8 cellular contexts compared by ENCODE assay signal in the genomic region with DNA sequence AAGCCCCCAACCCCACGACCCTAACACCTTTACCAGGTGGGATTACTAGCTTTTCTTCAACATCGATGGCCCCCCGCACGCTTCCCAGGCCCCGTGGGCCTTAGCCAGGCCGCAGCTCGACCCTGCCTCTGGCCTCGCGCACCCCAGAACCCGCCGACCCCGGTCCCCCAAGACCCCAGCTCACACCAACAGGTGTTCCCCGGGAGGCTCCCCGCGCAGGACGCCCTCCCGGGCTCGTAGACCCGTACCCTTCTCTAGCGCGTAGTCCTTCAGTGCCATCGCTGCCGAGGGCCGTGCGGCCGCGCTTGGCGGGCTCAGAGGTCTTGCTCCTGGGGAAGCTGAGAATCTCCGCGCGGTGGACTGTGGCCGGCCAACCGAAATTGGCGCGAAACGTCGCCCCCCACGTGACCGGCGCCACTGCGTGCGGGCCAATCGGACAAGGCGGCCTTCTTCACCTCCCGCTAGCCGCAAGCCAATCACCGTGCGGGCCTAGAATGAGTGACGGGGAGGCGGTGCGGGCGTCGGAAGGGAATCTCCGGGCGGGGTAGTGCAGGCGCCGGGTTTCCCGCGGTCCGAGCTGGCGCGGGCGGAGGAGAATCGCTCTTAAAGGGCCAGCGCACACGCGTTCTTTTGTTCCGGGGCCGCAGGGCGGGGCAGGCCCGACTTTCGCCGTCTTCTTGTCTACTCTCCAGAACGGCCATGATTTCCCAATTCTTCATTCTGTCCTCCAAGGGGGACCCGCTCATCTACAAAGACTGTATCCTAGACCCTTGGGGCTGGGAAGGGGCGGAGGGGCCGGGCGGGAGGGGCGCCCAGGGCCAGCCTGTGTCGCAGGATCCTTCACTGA. TPM values are rescaled to one million over a fixed set of nuclear protein-coding genes. Genes with fewer than 3 reads are reported as not detected.
A peak's percentile ranks its signal among the peaks of the same experiment; 100 is the strongest.
DNase-seq lines count a peak whose midpoint lies in the region; ATAC-seq and TF ChIP-seq lines count a peak whose summit lies in the region.

A gene with protein sequence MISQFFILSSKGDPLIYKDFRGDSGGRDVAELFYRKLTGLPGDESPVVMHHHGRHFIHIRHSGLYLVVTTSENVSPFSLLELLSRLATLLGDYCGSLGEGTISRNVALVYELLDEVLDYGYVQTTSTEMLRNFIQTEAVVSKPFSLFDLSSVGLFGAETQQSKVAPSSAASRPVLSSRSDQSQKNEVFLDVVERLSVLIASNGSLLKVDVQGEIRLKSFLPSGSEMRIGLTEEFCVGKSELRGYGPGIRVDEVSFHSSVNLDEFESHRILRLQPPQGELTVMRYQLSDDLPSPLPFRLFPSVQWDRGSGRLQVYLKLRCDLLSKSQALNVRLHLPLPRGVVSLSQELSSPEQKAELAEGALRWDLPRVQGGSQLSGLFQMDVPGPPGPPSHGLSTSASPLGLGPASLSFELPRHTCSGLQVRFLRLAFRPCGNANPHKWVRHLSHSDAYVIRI (plus strand): TSS at position 628 of the 847 bp plus-strand sequence. CDS start 72 bp downstream, at position 700.
A gene (minus strand): TSS at position 382 of the 847 bp plus-strand sequence. CDS start 103 bp downstream, at position 279.

- peaks cover 48% of the 10 kb centered on the region for H3K79me2 ChIP-seq in PC-9 (ENCODE audit: low read depth)

- CTCF ChIA-PET in PC-9 (lab: Charles Lee), result interaction anchor here (0.6 to 1.8 kb wide), 4 partner anchors 19 to 280 kb away, joined by 3 to 12 read pairs (median 4); no protein-coding TSS in a partner anchor

- peak; percentile 84 for ATAC-seq in GM21619 (IDR thresholded peaks at IDR 0.05; ENCODE audit: unreplicated experiment)

- no peak for TF ChIP-seq CTCF in PC-9 (conservative IDR thresholded peaks at IDR 0.05)
- TF ChIP-seq CTCF in epithelial cell of proximal tubule (conservative IDR thresholded peaks at IDR 0.05; ENCODE audit: low read depth, low read length), result no peak

- intact Hi-C loops in PC-9 (cut with micrococcal nuclease; ENCODE audit: unreplicated experiment), result loop anchor here (1.0 to 2.0 kb wide), 4 partner anchors 18 to 328 kb away; a partner anchor contains a TSS

- peaks cover 52% of the 10 kb centered on the region for H3F3A ChIP-seq in PC-9 (ENCODE audit: insufficient read depth, low read depth)

- H3K9ac ChIP-seq in mucosa of stomach (ENCODE audit: low read length), result peak within 1 kb of the TSS; percentile 83

- H3K9me2 ChIP-seq in PC-9 (ENCODE audit: insufficient read depth), result no peaks in the 10 kb centered on the region

- H4K20me1 ChIP-seq in PC-9 (ENCODE audit: insufficient read depth), result peaks cover 1% of the 10 kb centered on the region; the same call in 1 of the 2 replicates

- BruUV-seq in PC-9 (replicated peaks; lab: Mats Ljungman, UMichigan), result TSS peak; percentile 32

- peak within 1 kb of the TSS; percentile 88 for H2AFZ ChIP-seq in PC-9

- H3K27me3 ChIP-seq in PC-9 (ENCODE audit: insufficient read depth, low read depth) (no peaks in the 10 kb centered on the region), mucosa of stomach (ENCODE audit: control insufficient read depth, insufficient read depth, low read length) (no peaks in the 10 kb centered on the region)

- peak within 1 kb of the TSS; percentile 94 for H3K4me2 ChIP-seq in PC-9

- peak within 1 kb of the TSS; percentile 96 for H3K4me3 ChIP-seq in Jurkat, Clone E6-1 (ENCODE audit: low read length)
- H3K4me3 ChIP-seq in PC-9, result peak within 1 kb of the TSS; percentile 99
- H3K4me3 ChIP-seq in epithelial cell of proximal tubule (ENCODE audit: low read depth, low read length), result peak within 1 kb of the TSS; percentile 74
- H3K4me3 ChIP-seq in mucosa of stomach (ENCODE audit: low read length), result peak within 1 kb of the TSS; percentile 97

- POLR2A ChIA-PET in PC-9 (lab: Charles Lee; ENCODE audit: unreplicated experiment), result interaction anchor here (0.5 to 1.2 kb wide), 8 partner anchors 19 to 961 kb away, joined by 3 to 24 read pairs (median 6); a partner anchor contains a TSS

- H3K4me1 ChIP-seq in PC-9 (replicated peaks; ENCODE audit: insufficient read depth) (peaks cover 19% of the 10 kb centered on the region), mucosa of stomach (ENCODE audit: control insufficient read depth, insufficient read depth, low read length) (peaks cover 28% of the 10 kb centered on the region)

- peak within 1 kb of the TSS; percentile 85 for H3K27ac ChIP-seq in PC-9

- peaks cover 35% of the 10 kb centered on the region for H3K36me3 ChIP-seq in PC-9 (ENCODE audit: low read depth)
- H3K36me3 ChIP-seq in mucosa of stomach (ENCODE audit: control insufficient read depth, insufficient read depth, low read length), result peaks cover 13% of the 10 kb centered on the region

- DNase-seq in DMS153 (lab: John Stamatoyannopoulos, UW) (peak; percentile 99), PC-9 (peak; percentile 96 to 100), epithelial cell of proximal tubule (ENCODE audit: low read depth) (peak; percentile 69)
- DNase-seq in Jurkat, Clone E6-1 (ENCODE audit: low read depth, low spot score), result peak; percentile 95
- DNase-seq in activated T-cell treated with anti-CD3 and anti-CD28 coated beads, Interleukin-2, amount 50 U/mL, for 1 hour, result peak; percentile 93
- DNase-seq in stimulated activated CD8-positive, alpha-beta memory T cell treated with anti-CD3 and anti-CD28 coated beads, Interleukin-7, amount 100 ng/mL, for 1 hour (ENCODE audit: low read depth in 2 of 2), result peak; percentile 92 to 93

- H3K9me3 ChIP-seq in PC-9 (ENCODE audit: insufficient read depth, low read depth), result no peaks in the 10 kb centered on the region
- no peaks in the 10 kb centered on the region for H3K9me3 ChIP-seq in mucosa of stomach (ENCODE audit: control insufficient read depth, low read length)

RNA-seq across cellular contexts. Expression of the first gene that starts in this region (rescaled TPM):
- polyA plus RNA-seq in Jurkat, Clone E6-1 (2012; ENCODE audit: insufficient read depth, insufficient read length), result 35.9 TPM
- total RNA-seq in PC-9 (2021) (18.1 and 26.2 TPM in 2 replicates), epithelial cell of proximal tubule (11.5 and 25.2 TPM in 2 replicates)

RNA-seq across cellular contexts. Expression of the second gene that starts in this region (rescaled TPM):
- 476 TPM for polyA plus RNA-seq in Jurkat, Clone E6-1 (2012; ENCODE audit: insufficient read depth, insufficient read length)
- 195 and 238 TPM in 2 replicates for total RNA-seq in PC-9 (2021)
- 188 and 355 TPM in 2 replicates for total RNA-seq in epithelial cell of proximal tubule

Comparison
In these comparisons a context has a peak if more than half of its experiments do, and no peak if none do; other contexts are left out.
1. Peak in every context shown above with its lines: DNase-seq, ATAC-seq, H3K4me3 ChIP-seq and H3K27ac ChIP-seq.